21 cellular contexts compared by ENCODE assay signal in genomic region chr18:9862686-9863085, GRCh38. TPM values are rescaled to one million over a fixed set of nuclear protein-coding genes. Genes with fewer than 3 reads are reported as not detected.
DNase-seq lines count a peak whose midpoint lies in the region; ATAC-seq and TF ChIP-seq lines count a peak whose summit lies in the region.
"Had no signal": no experiment of that assay in that cellular context is flagged by ENCODE, and none has a peak within 500 bp of the region (broad histone marks: within the 10 kb centered on the region; RNA-seq: fewer than 3 reads in every experiment).

No MANE protein-coding gene starts in this region.

- no peak overlapping the region for H3K27ac Mint-ChIP-seq in activated B cell treated with CpG ODN at 0.5 μM for 24 hours
- H3K27ac Mint-ChIP-seq: T-helper 1 cell treated with Interleukin-12 subunit alpha and Interleukin-12 subunit beta and Interleukin-4 antibody, amounts not matched to agents 30 μg/mL and 1 μg/mL, for 36 hours had no signal

- no peaks in the 10 kb centered on the region for H3K4me1 ChIP-seq in BE2C
- H3K4me1 ChIP-seq in BLaER1, result peaks cover 7% of the 10 kb centered on the region

- H3K4me1 Mint-ChIP-seq in activated B cell treated with CpG ODN at 0.5 μM for 24 hours, result peaks cover 7% of the 10 kb centered on the region

- POLR2A ChIA-PET in activated B cell treated with CpG ODN at 0.5 μM for 24 hours (lab: Charles Lee), result no interaction called here

- H3K9me3 ChIP-seq in BE2C (no peaks in the 10 kb centered on the region), BLaER1 (peaks cover 21% of the 10 kb centered on the region)

- H3K9ac ChIP-seq in BLaER1, result no peak overlapping the region
- H3K9ac ChIP-seq: GM23248 had no signal

- no peaks in the 10 kb centered on the region for H3K27me3 ChIP-seq in BE2C
- H3K27me3 ChIP-seq in BLaER1, result no peaks in the 10 kb centered on the region
- H3K27me3 ChIP-seq: MG63 had no signal

- H3K36me3 ChIP-seq in BE2C (no peaks in the 10 kb centered on the region), BLaER1 (no peaks in the 10 kb centered on the region)
- H3K36me3 ChIP-seq: MG63 had no signal

- CTCF ChIA-PET in activated B cell treated with CpG ODN at 0.5 μM for 24 hours (lab: Charles Lee), result no interaction called here

- DNase-seq in BE2C, result peak; percentile 33
- DNase-seq in NCI-H187 treated with DMSO at 0.1 percent for 48 hours (lab: John Stamatoyannopoulos, UW), result peak; percentile 53
- DNase-seq in activated B cell treated with CpG ODN at 0.5 μM for 24 hours, result no peak
- no peak for DNase-seq in NAMALWA (ENCODE audit: low spot score)
- DNase-seq in NCI-H2029 (lab: John Stamatoyannopoulos, UW), result no peak
- no peak for DNase-seq in OCI-M1 (lab: John Stamatoyannopoulos, UW)
- DNase-seq: ACHN, GF-D8, GM23248, Kasumi-1, MG63, NCI-H1105, NCI-H2029 treated with DMSO at 0.1 percent for 48 hours, NCI-H226, NCI-H526 treated with DMSO at 0.1 percent for 48 hours, PC-9 had no signal

- ATAC-seq in activated B cell treated with CpG ODN at 0.5 μM for 24 hours (ENCODE audit: low read depth), result peak; percentile 37
- no peak for ATAC-seq in HG03442 (IDR thresholded peaks at IDR 0.05; ENCODE audit: unreplicated experiment)
- ATAC-seq: HCT116 had no signal

- H3K9me3 Mint-ChIP-seq in activated B cell treated with CpG ODN at 0.5 μM for 24 hours, result peaks cover 17% of the 10 kb centered on the region

- intact Hi-C loops in activated B cell treated with CpG ODN at 0.5 μM for 24 hours (cut with micrococcal nuclease), result no loop called here

- H3K4me3 ChIP-seq in BE2C (ENCODE audit: low read depth, low read length) (no peak overlapping the region), BLaER1 (no peak overlapping the region)
- H3K4me3 ChIP-seq: GM23248, MG63, PC-9 had no signal

- no peaks in the 10 kb centered on the region for H3K27me3 Mint-ChIP-seq in activated B cell treated with CpG ODN at 0.5 μM for 24 hours
- H3K27me3 Mint-ChIP-seq: IgD-negative memory B cell had no signal

- H3K27ac ChIP-seq in BLaER1, result no peak overlapping the region
- H3K27ac ChIP-seq: GM23248, PC-9 had no signal

- no peak overlapping the region for H3K4me3 Mint-ChIP-seq in activated B cell treated with CpG ODN at 0.5 μM for 24 hours
- H3K4me3 Mint-ChIP-seq: T-helper 1 cell treated with Interleukin-12 subunit alpha and Interleukin-12 subunit beta and Interleukin-4 antibody, amounts not matched to agents 30 μg/mL and 1 μg/mL, for 36 hours had no signal

- H4K20me1 ChIP-seq in BLaER1, result no peaks in the 10 kb centered on the region

- H3K4me2 ChIP-seq in BLaER1, result peak overlapping the region; percentile 31
- H3K4me2 ChIP-seq: PC-9 had no signal

- H3K36me3 Mint-ChIP-seq in activated B cell treated with CpG ODN at 0.5 μM for 24 hours (ENCODE audit: low read depth), result peaks cover 33% of the 10 kb centered on the region

- TF ChIP-seq CTCF in BE2C (IDR thresholded peaks at IDR 0.05; ENCODE audit: low read depth, low read length) (no peak), activated B cell treated with CpG ODN at 0.5 μM for 24 hours (IDR thresholded peaks at IDR 0.05) (no peak)

RNA-seq across cellular contexts. Expression of gene TXNDC2, which starts 23.1 kb away (rescaled TPM):
- polyA plus RNA-seq in BE2C (2012; ENCODE audit: insufficient read depth, insufficient read length, low read depth), result not detected
- 0.13 and 0.54 TPM in 2 replicates for total RNA-seq in activated B cell treated with CpG ODN at 0.5 μM for 24 hours
- total RNA-seq: GM23248 had no signal
- polyA plus RNA-seq: GM23248, IgD-negative memory B cell had no signal

RNA-seq across cellular contexts. Expression of gene VAPA, which starts 51.1 kb away (rescaled TPM):
- 103 TPM for polyA plus RNA-seq in BE2C (2012; ENCODE audit: insufficient read depth, insufficient read length, low read depth)
- total RNA-seq in activated B cell treated with CpG ODN at 0.5 μM for 24 hours, result 114 and 124 TPM in 2 replicates

Comparison
In these comparisons a context has a peak if more than half of its experiments do, and no peak if none do; other contexts are left out.
1. DNase-seq: peak in BE2C (single experiment) and NCI-H187 treated with DMSO at 0.1 percent for 48 hours (single experiment); none in activated B cell treated with CpG ODN at 0.5 μM for 24 hours (single experiment), NAMALWA (single experiment), NCI-H2029 (single experiment) and OCI-M1 (single experiment).